Comparison of ENCODE assay signal across 1 cellular context in the genomic region with DNA sequence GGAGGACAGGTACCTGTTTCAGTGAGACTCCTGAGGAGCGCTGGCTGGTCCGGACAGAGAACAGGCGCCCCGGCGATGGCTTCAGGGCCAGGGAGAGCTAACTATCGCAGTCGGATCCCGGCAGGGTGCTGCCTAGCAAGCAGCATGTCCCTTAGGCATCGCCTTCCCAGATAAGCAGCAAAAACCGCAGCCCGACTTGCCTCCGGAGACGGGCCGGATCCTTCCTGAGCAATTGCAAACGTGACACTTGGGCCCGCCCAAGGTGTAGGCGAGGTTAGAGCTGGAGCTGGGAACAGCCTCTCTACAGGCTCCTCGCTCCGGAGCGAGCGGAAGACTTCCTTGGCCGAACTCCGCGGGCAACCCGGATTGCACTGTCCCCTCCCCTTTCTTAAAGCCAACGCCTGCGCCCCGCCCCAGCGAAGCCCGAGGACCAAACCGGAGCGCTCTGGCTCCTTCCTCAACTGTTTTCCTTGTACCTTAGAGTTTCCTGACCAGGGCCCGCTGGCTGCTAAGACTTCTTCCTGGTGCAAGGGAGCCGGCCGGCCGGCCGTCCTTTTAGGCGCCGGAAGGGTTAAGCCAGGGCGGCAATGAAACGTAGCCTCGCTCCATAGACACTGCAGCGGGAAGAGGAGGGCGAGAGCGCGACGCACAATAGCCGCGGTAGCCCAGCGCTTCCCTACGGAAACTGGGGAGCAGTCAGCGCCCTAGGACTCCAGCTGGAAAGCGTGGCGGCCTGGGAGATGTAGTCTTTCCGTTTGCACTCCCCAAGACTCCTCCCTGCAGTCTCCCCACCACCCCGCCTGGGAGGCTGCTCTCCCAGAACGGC.
A peak's percentile ranks its signal among the peaks of the same experiment; 100 is the strongest.
TF ChIP-seq lines count a peak whose summit lies in the region.

A gene with protein sequence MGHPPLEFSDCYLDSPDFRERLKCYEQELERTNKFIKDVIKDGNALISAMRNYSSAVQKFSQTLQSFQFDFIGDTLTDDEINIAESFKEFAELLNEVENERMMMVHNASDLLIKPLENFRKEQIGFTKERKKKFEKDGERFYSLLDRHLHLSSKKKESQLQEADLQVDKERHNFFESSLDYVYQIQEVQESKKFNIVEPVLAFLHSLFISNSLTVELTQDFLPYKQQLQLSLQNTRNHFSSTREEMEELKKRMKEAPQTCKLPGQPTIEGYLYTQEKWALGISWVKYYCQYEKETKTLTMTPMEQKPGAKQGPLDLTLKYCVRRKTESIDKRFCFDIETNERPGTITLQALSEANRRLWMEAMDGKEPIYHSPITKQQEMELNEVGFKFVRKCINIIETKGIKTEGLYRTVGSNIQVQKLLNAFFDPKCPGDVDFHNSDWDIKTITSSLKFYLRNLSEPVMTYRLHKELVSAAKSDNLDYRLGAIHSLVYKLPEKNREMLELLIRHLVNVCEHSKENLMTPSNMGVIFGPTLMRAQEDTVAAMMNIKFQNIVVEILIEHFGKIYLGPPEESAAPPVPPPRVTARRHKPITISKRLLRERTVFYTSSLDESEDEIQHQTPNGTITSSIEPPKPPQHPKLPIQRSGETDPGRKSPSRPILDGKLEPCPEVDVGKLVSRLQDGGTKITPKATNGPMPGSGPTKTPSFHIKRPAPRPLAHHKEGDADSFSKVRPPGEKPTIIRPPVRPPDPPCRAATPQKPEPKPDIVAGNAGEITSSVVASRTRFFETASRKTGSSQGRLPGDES (minus strand): TSS at position 341 of the 826 bp plus-strand sequence. CDS start 475 bp downstream, outside the sequence.

TF ChIP-seq in K562, 482 proteins besides CTCF, POLR2A, EP300 and RAD21 (continued from another document and continues in another):
- no peak for TF ChIP-seq FOS (IDR thresholded peaks at IDR 0.05; ENCODE audit: extremely low read depth, insufficient read length)
- no peak for TF ChIP-seq RUNX1 (IDR thresholded peaks at IDR 0.05; ENCODE audit: low read depth)
- no peak for TF ChIP-seq WHSC1 (IDR thresholded peaks at IDR 0.05; ENCODE audit: low read length)
- TF ChIP-seq TCF3 (CRISPR knock-in tag; IDR thresholded peaks at IDR 0.05), result peak; percentile 77
- TF ChIP-seq CBX2 (IDR thresholded peaks at IDR 0.05; ENCODE audit: insufficient read depth, low read length, poor library complexity, severe bottlenecking), result no peak
- no peak for TF ChIP-seq ZNF561 (CRISPR knock-in tag; conservative IDR thresholded peaks at IDR 0.05)
- no peak for TF ChIP-seq NR4A1 (CRISPR knock-in tag; IDR thresholded peaks at IDR 0.05)
- TF ChIP-seq NR4A1 (tag; IDR thresholded peaks at IDR 0.05), result no peak
- no peak for TF ChIP-seq SP2 (IDR thresholded peaks at IDR 0.05; ENCODE audit: extremely low read depth, low read depth, low read length, poor library complexity, severe bottlenecking)
- TF ChIP-seq ZNF830 (CRISPR knock-in tag; IDR thresholded peaks at IDR 0.05), result no peak
- no peak for TF ChIP-seq ZKSCAN3 (CRISPR knock-in tag; IDR thresholded peaks at IDR 0.05)
- no peak for TF ChIP-seq ZNF766 (CRISPR knock-in tag; conservative IDR thresholded peaks at IDR 0.05)
- no peak for TF ChIP-seq SIX5 (IDR thresholded peaks at IDR 0.05; ENCODE audit: borderline replicate concordance in 1 of 2, insufficient read depth in 1 of 2, low read depth in 1 of 2, low read length in 2 of 2)
- no peak for TF ChIP-seq ZNF282 (CRISPR knock-in tag; IDR thresholded peaks at IDR 0.05)
- TF ChIP-seq, protein P1, sequence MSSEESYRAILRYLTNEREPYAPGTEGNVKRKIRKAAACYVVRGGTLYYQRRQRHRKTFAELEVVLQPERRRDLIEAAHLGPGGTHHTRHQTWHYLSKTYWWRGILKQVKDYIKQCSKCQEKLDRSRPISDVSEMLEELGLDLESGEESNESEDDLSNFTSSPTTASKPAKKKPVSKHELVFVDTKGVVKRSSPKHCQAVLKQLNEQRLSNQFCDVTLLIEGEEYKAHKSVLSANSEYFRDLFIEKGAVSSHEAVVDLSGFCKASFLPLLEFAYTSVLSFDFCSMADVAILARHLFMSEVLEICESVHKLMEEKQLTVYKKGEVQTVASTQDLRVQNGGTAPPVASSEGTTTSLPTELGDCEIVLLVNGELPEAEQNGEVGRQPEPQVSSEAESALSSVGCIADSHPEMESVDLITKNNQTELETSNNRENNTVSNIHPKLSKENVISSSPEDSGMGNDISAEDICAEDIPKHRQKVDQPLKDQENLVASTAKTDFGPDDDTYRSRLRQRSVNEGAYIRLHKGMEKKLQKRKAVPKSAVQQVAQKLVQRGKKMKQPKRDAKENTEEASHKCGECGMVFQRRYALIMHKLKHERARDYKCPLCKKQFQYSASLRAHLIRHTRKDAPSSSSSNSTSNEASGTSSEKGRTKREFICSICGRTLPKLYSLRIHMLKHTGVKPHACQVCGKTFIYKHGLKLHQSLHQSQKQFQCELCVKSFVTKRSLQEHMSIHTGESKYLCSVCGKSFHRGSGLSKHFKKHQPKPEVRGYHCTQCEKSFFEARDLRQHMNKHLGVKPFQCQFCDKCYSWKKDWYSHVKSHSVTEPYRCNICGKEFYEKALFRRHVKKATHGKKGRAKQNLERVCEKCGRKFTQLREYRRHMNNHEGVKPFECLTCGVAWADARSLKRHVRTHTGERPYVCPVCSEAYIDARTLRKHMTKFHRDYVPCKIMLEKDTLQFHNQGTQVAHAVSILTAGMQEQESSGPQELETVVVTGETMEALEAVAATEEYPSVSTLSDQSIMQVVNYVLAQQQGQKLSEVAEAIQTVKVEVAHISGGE (CRISPR knock-in tag; IDR thresholded peaks at IDR 0.05), result peak in 1 of 3 experiments; percentile 70; a peak in 2 of 6 replicates
- TF ChIP-seq, protein P2, sequence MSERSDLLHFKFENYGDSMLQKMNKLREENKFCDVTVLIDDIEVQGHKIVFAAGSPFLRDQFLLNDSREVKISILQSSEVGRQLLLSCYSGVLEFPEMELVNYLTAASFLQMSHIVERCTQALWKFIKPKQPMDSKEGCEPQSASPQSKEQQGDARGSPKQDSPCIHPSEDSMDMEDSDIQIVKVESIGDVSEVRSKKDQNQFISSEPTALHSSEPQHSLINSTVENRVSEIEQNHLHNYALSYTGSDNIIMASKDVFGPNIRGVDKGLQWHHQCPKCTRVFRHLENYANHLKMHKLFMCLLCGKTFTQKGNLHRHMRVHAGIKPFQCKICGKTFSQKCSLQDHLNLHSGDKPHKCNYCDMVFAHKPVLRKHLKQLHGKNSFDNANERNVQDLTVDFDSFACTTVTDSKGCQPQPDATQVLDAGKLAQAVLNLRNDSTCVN (CRISPR knock-in tag; IDR thresholded peaks at IDR 0.05), result no peak
- TF ChIP-seq TAF7 (tag; IDR thresholded peaks at IDR 0.05), result no peak
- TF ChIP-seq ETV5 (CRISPR knock-in tag; IDR thresholded peaks at IDR 0.05; ENCODE audit: low read depth), result peak; percentile 80; the same call in 1 of the 2 replicates
- TF ChIP-seq, protein P3, sequence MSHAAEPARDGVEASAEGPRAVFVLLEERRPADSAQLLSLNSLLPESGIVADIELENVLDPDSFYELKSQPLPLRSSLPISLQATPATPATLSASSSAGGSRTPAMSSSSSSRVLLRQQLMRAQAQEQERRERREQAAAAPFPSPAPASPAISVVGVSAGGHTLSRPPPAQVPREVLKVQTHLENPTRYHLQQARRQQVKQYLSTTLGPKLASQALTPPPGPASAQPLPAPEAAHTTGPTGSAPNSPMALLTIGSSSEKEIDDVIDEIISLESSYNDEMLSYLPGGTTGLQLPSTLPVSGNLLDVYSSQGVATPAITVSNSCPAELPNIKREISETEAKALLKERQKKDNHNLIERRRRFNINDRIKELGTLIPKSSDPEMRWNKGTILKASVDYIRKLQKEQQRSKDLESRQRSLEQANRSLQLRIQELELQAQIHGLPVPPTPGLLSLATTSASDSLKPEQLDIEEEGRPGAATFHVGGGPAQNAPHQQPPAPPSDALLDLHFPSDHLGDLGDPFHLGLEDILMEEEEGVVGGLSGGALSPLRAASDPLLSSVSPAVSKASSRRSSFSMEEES (CRISPR knock-in tag; IDR thresholded peaks at IDR 0.05), result no peak
- 0 out of 2 replicates have a peak, but pooled peaks have one; percentile 54 for TF ChIP-seq MYC (IDR thresholded peaks at IDR 0.05; ENCODE audit: low read depth, low read length)
- no peak for TF ChIP-seq MYC (CRISPR knock-in tag; IDR thresholded peaks at IDR 0.05; ENCODE audit: borderline replicate concordance, low read depth)
- no peak for TF ChIP-seq ZNF318 (IDR thresholded peaks at IDR 0.05; ENCODE audit: borderline replicate concordance in 1 of 2, low read depth in 1 of 2)
- TF ChIP-seq HDAC2 (IDR thresholded peaks at IDR 0.05), result no peak
- TF ChIP-seq, protein P4, sequence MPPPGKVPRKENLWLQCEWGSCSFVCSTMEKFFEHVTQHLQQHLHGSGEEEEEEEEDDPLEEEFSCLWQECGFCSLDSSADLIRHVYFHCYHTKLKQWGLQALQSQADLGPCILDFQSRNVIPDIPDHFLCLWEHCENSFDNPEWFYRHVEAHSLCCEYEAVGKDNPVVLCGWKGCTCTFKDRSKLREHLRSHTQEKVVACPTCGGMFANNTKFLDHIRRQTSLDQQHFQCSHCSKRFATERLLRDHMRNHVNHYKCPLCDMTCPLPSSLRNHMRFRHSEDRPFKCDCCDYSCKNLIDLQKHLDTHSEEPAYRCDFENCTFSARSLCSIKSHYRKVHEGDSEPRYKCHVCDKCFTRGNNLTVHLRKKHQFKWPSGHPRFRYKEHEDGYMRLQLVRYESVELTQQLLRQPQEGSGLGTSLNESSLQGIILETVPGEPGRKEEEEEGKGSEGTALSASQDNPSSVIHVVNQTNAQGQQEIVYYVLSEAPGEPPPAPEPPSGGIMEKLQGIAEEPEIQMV (tag; conservative IDR thresholded peaks at IDR 0.05; ENCODE audit: low read depth), result no peak
- TF ChIP-seq TAF15 (IDR thresholded peaks at IDR 0.05; ENCODE audit: low read depth, low read length), result no peak
- TF ChIP-seq ERF (CRISPR knock-in tag; IDR thresholded peaks at IDR 0.05), result 0 out of 2 replicates have a peak, but pooled peaks have one; percentile 42
- no peak for TF ChIP-seq ZC3H4 (CRISPR knock-in tag; IDR thresholded peaks at IDR 0.05; ENCODE audit: borderline replicate concordance)
- TF ChIP-seq ZBED1 (IDR thresholded peaks at IDR 0.05), result no peak
- TF ChIP-seq HEY1 (CRISPR knock-in tag; IDR thresholded peaks at IDR 0.05; ENCODE audit: borderline replicate concordance), result no peak
- peak; percentile 30 for TF ChIP-seq CCNT2 (IDR thresholded peaks at IDR 0.05; ENCODE audit: borderline replicate concordance, extremely low read depth, insufficient read length, low read depth, low read length)
- TF ChIP-seq, protein P5, sequence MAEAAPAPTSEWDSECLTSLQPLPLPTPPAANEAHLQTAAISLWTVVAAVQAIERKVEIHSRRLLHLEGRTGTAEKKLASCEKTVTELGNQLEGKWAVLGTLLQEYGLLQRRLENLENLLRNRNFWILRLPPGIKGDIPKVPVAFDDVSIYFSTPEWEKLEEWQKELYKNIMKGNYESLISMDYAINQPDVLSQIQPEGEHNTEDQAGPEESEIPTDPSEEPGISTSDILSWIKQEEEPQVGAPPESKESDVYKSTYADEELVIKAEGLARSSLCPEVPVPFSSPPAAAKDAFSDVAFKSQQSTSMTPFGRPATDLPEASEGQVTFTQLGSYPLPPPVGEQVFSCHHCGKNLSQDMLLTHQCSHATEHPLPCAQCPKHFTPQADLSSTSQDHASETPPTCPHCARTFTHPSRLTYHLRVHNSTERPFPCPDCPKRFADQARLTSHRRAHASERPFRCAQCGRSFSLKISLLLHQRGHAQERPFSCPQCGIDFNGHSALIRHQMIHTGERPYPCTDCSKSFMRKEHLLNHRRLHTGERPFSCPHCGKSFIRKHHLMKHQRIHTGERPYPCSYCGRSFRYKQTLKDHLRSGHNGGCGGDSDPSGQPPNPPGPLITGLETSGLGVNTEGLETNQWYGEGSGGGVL (CRISPR knock-in tag; IDR thresholded peaks at IDR 0.05), result no peak
- peak; percentile 47 for TF ChIP-seq HMGN3 (IDR thresholded peaks at IDR 0.05; ENCODE audit: borderline replicate concordance, extremely low read depth, insufficient read length, low read depth, low read length)
